8 cellular contexts compared by ENCODE assay signal in genomic region chr15:81292516-81293001, GRCh38.
A peak's percentile ranks its signal among the peaks of the same experiment; 100 is the strongest.
DNase-seq lines count a peak whose midpoint lies in the region; ATAC-seq and TF ChIP-seq lines count a peak whose summit lies in the region.

No MANE protein-coding gene starts in this region.

- no peaks in the 10 kb centered on the region for H3K36me3 ChIP-seq in MM.1S (replicated peaks; ENCODE audit: insufficient read depth, low read length)

- H3K4me3 Mint-ChIP-seq in effector memory CD8-positive, alpha-beta T cell: peak overlapping the region; percentile 99 to 100

- H3F3A ChIP-seq in MM.1S (ENCODE audit: insufficient read depth, low read length): peaks cover 51% of the 10 kb centered on the region

- no peak overlapping the region for H2AFZ ChIP-seq in MM.1S (ENCODE audit: low read length)

- ATAC-seq in GM21423 (IDR thresholded peaks at IDR 0.05; ENCODE audit: unreplicated experiment) (peak; percentile 32), GM19467 (IDR thresholded peaks at IDR 0.05; ENCODE audit: unreplicated experiment) (no peak)
- ATAC-seq in effector memory CD8-positive, alpha-beta T cell (replicated peaks): peak; percentile 11

- H3K9ac ChIP-seq in MM.1S (ENCODE audit: low read length): peak overlapping the region; percentile 48; the same call in 1 of the 2 replicates

- H4K20me1 ChIP-seq in MM.1S (ENCODE audit: insufficient read depth, low read length): no peaks in the 10 kb centered on the region

- TF ChIP-seq CTCF in GM10248 (IDR thresholded peaks at IDR 0.05; ENCODE audit: control extremely low read depth, extremely low read depth, low read depth, missing control alignments): no peak
- no peak for TF ChIP-seq CTCF in MM.1S (IDR thresholded peaks at IDR 0.05; ENCODE audit: low read length)

- H3K27me3 Mint-ChIP-seq in effector memory CD8-positive, alpha-beta T cell: no peaks in the 10 kb centered on the region

- H3K9me3 ChIP-seq in MM.1S (replicated peaks; ENCODE audit: insufficient read depth, low read length): no peaks in the 10 kb centered on the region

- peak; percentile 70 for DNase-seq in GM10248 (ENCODE audit: extremely low spot score)
- no peak for DNase-seq in MM.1S
- peak; percentile 23 to 25 (median 25) for DNase-seq in effector memory CD8-positive, alpha-beta T cell
- DNase-seq in RPMI8226: no peak
- no peak for DNase-seq in globus pallidus (ENCODE audit: low spot score)
- DNase-seq in NCI-H187 (lab: John Stamatoyannopoulos, UW): no peak

- H3K36me3 Mint-ChIP-seq in effector memory CD8-positive, alpha-beta T cell (ENCODE audit: insufficient read depth): peaks cover 26% of the 10 kb centered on the region

- no peaks in the 10 kb centered on the region for H3K9me3 Mint-ChIP-seq in effector memory CD8-positive, alpha-beta T cell

- peaks cover 18% of the 10 kb centered on the region for H3K79me2 ChIP-seq in MM.1S (ENCODE audit: low read length)

- peaks cover 73% of the 10 kb centered on the region in 2 donors for H3K4me1 Mint-ChIP-seq in effector memory CD8-positive, alpha-beta T cell (ENCODE audit: low read depth in 2 of 2)

- peak overlapping the region; percentile 84 for H3K4me2 ChIP-seq in MM.1S (ENCODE audit: low read depth, low read length)

- no peaks in the 10 kb centered on the region for H3K9me2 ChIP-seq in MM.1S (replicated peaks; ENCODE audit: insufficient read depth, low read length)

- peak overlapping the region; percentile 89 for H3K27ac ChIP-seq in MM.1S (ENCODE audit: low read length)

- CTCF ChIA-PET in GM10248 (lab: Yijun Ruan, JAX): interaction anchor here (0.8 to 7.9 kb wide), 13 partner anchors 9 to 186 kb away, joined by 3 to 73 read pairs (median 7); no protein-coding TSS in a partner anchor

- H3K27ac Mint-ChIP-seq in effector memory CD8-positive, alpha-beta T cell: peak overlapping the region; percentile 98 to 99

- no peak overlapping the region for H3K4me3 ChIP-seq in MM.1S (ENCODE audit: low read length)

- peaks cover 60% of the 10 kb centered on the region for H3K4me1 ChIP-seq in MM.1S (ENCODE audit: low read length)

- POLR2A ChIA-PET in GM10248 (lab: Yijun Ruan, JAX): interaction anchor here (1.4 to 3.4 kb wide), 2 partner anchors 9 to 31 kb away, joined by 8 to 19 read pairs; partner anchors contain the start of gene STARD5

- H3K27me3 ChIP-seq in MM.1S (replicated peaks; ENCODE audit: insufficient read depth, low read length): no peaks in the 10 kb centered on the region

Comparison
In these comparisons a context has a peak if more than half of its experiments do, and no peak if none do; other contexts are left out.
1. DNase-seq: peak in GM10248 (single experiment) and effector memory CD8-positive, alpha-beta T cell (3 of 3); none in MM.1S (single experiment), RPMI8226 (single experiment), globus pallidus (single experiment) and NCI-H187 (0 of 2).